Comparison of ENCODE assay signal across 9 cellular contexts in genomic region chr13:33639640-33640080, GRCh38.
DNase-seq lines count a peak whose midpoint lies in the region; ATAC-seq and TF ChIP-seq lines count a peak whose summit lies in the region.
"Had no signal": no experiment of that assay in that cellular context is flagged by ENCODE, and none has a peak within 500 bp of the region (broad histone marks: within the 10 kb centered on the region; RNA-seq: fewer than 3 reads in every experiment).

No MANE protein-coding gene starts in this region.

- H3K36me3 Mint-ChIP-seq in activated T-cell treated with anti-CD3 and anti-CD28 coated beads, Interleukin-2, amount 50 U/mL, for 72 hours (ENCODE audit: insufficient read depth in 2 of 2) = peaks cover 0 to 2% of the 10 kb centered on the region in 2 donors
- H3K36me3 Mint-ChIP-seq in immature natural killer cell = no peaks in the 10 kb centered on the region

- H3K4me1 Mint-ChIP-seq in activated T-cell treated with anti-CD3 and anti-CD28 coated beads, Interleukin-2, amount 50 U/mL, for 72 hours (ENCODE audit: low read depth) = peaks cover 50% of the 10 kb centered on the region
- no peaks in the 10 kb centered on the region for H3K4me1 Mint-ChIP-seq in immature natural killer cell

- no peaks in the 10 kb centered on the region for H3K9me3 ChIP-seq in Peyer's patch

- H3K27me3 Mint-ChIP-seq in activated T-cell treated with anti-CD3 and anti-CD28 coated beads, Interleukin-2, amount 50 U/mL, for 72 hours (ENCODE audit: low read depth) = no peaks in the 10 kb centered on the region
- H3K27me3 Mint-ChIP-seq in immature natural killer cell (ENCODE audit: low read depth in 3 of 3) = peaks cover 0 to 4% (median 0%) of the 10 kb centered on the region in 3 donors

- H3K4me3 ChIP-seq in Peyer's patch = no peak overlapping the region

- no peak overlapping the region for H3K27ac ChIP-seq in Peyer's patch

- H3K36me3 ChIP-seq in Peyer's patch = no peaks in the 10 kb centered on the region

- H3K9me3 Mint-ChIP-seq in activated T-cell treated with anti-CD3 and anti-CD28 coated beads, Interleukin-2, amount 50 U/mL, for 72 hours = no peaks in the 10 kb centered on the region
- no peaks in the 10 kb centered on the region for H3K9me3 Mint-ChIP-seq in immature natural killer cell

- DNase-seq in activated T-cell treated with anti-CD3 and anti-CD28 coated beads, Interleukin-2, amount 50 U/mL, for 72 hours = peak; percentile 66 to 72
- peak; percentile 28 to 52 (median 46) for DNase-seq in stimulated activated CD4-positive, alpha-beta T cell treated with anti-CD3 and anti-CD28 coated beads, TNF-alpha, amount 100 ng/mL, for 24 hours (ENCODE audit: low read depth in 3 of 3)
- no peak for DNase-seq in iPS-NIHi7 (ENCODE audit: extremely low spot score)
- no peak for DNase-seq in Peyer's patch
- no peak for DNase-seq in NCI-H2081 treated with DMSO at 0.1 percent for 48 hours (lab: John Stamatoyannopoulos, UW)
- DNase-seq in immature natural killer cell = no peak

- peak; percentile 71 for ATAC-seq in GM19455 (IDR thresholded peaks at IDR 0.05; ENCODE audit: unreplicated experiment)
- ATAC-seq in HG03097 (IDR thresholded peaks at IDR 0.05; ENCODE audit: low FRiP score, unreplicated experiment) = peak; percentile 70
- ATAC-seq in activated T-cell treated with anti-CD3 and anti-CD28 coated beads, Interleukin-2, amount 50 U/mL, for 72 hours (replicated peaks in 1 of 2) = peak; percentile 91
- ATAC-seq: HCT116 had no signal

- peak overlapping the region; percentile 42 to 49 for H3K4me3 Mint-ChIP-seq in activated T-cell treated with anti-CD3 and anti-CD28 coated beads, Interleukin-2, amount 50 U/mL, for 72 hours
- H3K4me3 Mint-ChIP-seq in immature natural killer cell = no peak overlapping the region

- H3K27me3 ChIP-seq in Peyer's patch = no peaks in the 10 kb centered on the region

- TF ChIP-seq POLR2A in Peyer's patch (IDR thresholded peaks at IDR 0.05) = no peak

- peak overlapping the region; percentile 2 for H3K27ac Mint-ChIP-seq in activated T-cell treated with anti-CD3 and anti-CD28 coated beads, Interleukin-2, amount 50 U/mL, for 72 hours
- H3K27ac Mint-ChIP-seq in immature natural killer cell = no peak overlapping the region

- no peak for TF ChIP-seq CTCF in Peyer's patch (IDR thresholded peaks at IDR 0.05)

- H3K4me1 ChIP-seq in Peyer's patch = no peaks in the 10 kb centered on the region

Comparison
In these comparisons a context has a peak if more than half of its experiments do, and no peak if none do; other contexts are left out.
1. DNase-seq: peak in activated T-cell treated with anti-CD3 and anti-CD28 coated beads, Interleukin-2, amount 50 U/mL, for 72 hours (2 of 2) and stimulated activated CD4-positive, alpha-beta T cell treated with anti-CD3 and anti-CD28 coated beads, TNF-alpha, amount 100 ng/mL, for 24 hours (3 of 3); none in iPS-NIHi7 (single experiment), Peyer's patch (0 of 3), NCI-H2081 treated with DMSO at 0.1 percent for 48 hours (single experiment) and immature natural killer cell (0 of 3).
2. H3K4me3 Mint-ChIP-seq: peak in activated T-cell treated with anti-CD3 and anti-CD28 coated beads, Interleukin-2, amount 50 U/mL, for 72 hours (2 of 2); none in immature natural killer cell (0 of 5).
3. Peak in every context shown above with its lines, with median percentiles within 50 percentile points of each other: ATAC-seq.